ENCODE assay signal across 8 cellular contexts in genomic region chr16:8674413-8675022, GRCh38. TPM values are rescaled to one million over a fixed set of nuclear protein-coding genes. Genes with fewer than 3 reads are reported as not detected.
DNase-seq lines count a peak whose midpoint lies in the region; ATAC-seq and TF ChIP-seq lines count a peak whose summit lies in the region.

Gene ABAT (plus strand): TSS chr16:8674617. CDS start chr16:8735740, 61,123 bp downstream.

- no peak for TF ChIP-seq CTCF in activated CD8-positive, alpha-beta T cell treated with anti-CD3 and anti-CD28 coated beads for 36 hours (IDR thresholded peaks at IDR 0.05)

- peaks cover 1% of the 10 kb centered on the region for H3K9me3 Mint-ChIP-seq in activated CD8-positive, alpha-beta T cell treated with anti-CD3 and anti-CD28 coated beads for 36 hours

- DNase-seq in C1 segment of cervical spinal cord (lab: John Stamatoyannopoulos, UW) (peak; percentile 60 to 96 (median 88)), GM19240 (ENCODE audit: insufficient read length, low spot score) (peak; percentile 92), NCI-H69 (lab: John Stamatoyannopoulos, UW) (peak; percentile 93), ecto neural progenitor cell (ENCODE audit: low spot score) (peak; percentile 94), lung microvascular endothelial cell (ENCODE audit: low read depth in 2 of 2) (peak; percentile 79 to 84)
- peak; percentile 88 for DNase-seq in activated CD8-positive, alpha-beta T cell treated with anti-CD3 and anti-CD28 coated beads for 36 hours
- DNase-seq in stimulated activated CD4-positive, alpha-beta T cell treated with anti-CD3 and anti-CD28 coated beads, TNF-alpha, amount 100 ng/mL, for 4 hours (ENCODE audit: low read depth in 3 of 3) = peak; percentile 73 to 75 (median 74)

- no peaks in the 10 kb centered on the region for H3K27me3 Mint-ChIP-seq in activated CD8-positive, alpha-beta T cell treated with anti-CD3 and anti-CD28 coated beads for 36 hours

- ATAC-seq in HG03439 (IDR thresholded peaks at IDR 0.05; ENCODE audit: unreplicated experiment) = peak; percentile 99
- ATAC-seq in activated CD8-positive, alpha-beta T cell treated with anti-CD3 and anti-CD28 coated beads for 36 hours = peak; percentile 93

- POLR2A ChIA-PET in activated CD8-positive, alpha-beta T cell treated with anti-CD3 and anti-CD28 coated beads for 36 hours (lab: Charles Lee) = interaction anchor here (0.5 to 1.7 kb wide), 5 partner anchors 10 to 32 kb away, joined by 3 to 4 read pairs (median 3); no protein-coding TSS in a partner anchor

- peak within 1 kb of the TSS; percentile 78 for H3K4me3 Mint-ChIP-seq in activated CD8-positive, alpha-beta T cell treated with anti-CD3 and anti-CD28 coated beads for 36 hours

- H3K27ac Mint-ChIP-seq in activated CD8-positive, alpha-beta T cell treated with anti-CD3 and anti-CD28 coated beads for 36 hours = peak within 1 kb of the TSS; percentile 81

- H3K4me1 Mint-ChIP-seq in activated CD8-positive, alpha-beta T cell treated with anti-CD3 and anti-CD28 coated beads for 36 hours (ENCODE audit: low read depth) = peaks cover 14% of the 10 kb centered on the region

- CTCF ChIA-PET in activated CD8-positive, alpha-beta T cell treated with anti-CD3 and anti-CD28 coated beads for 36 hours (lab: Charles Lee) = interaction anchor here (1.0 to 1.5 kb wide), 2 partner anchors 53 to 107 kb away, joined by 3 to 4 read pairs; partner anchors contain the start of gene METTL22

- intact Hi-C loops in activated CD8-positive, alpha-beta T cell treated with anti-CD3 and anti-CD28 coated beads for 36 hours (cut with micrococcal nuclease) = no loop called here

- H3K36me3 Mint-ChIP-seq in activated CD8-positive, alpha-beta T cell treated with anti-CD3 and anti-CD28 coated beads for 36 hours (ENCODE audit: low read depth) = peaks cover 3% of the 10 kb centered on the region

RNA-seq across cellular contexts. Expression of gene ABAT, which starts in this region (rescaled TPM):
- 1 to 10 TPM; 5.1 TPM for total RNA-seq in activated CD8-positive, alpha-beta T cell treated with anti-CD3 and anti-CD28 coated beads for 36 hours
- total RNA-seq in lung microvascular endothelial cell = 1.1 and 1.6 TPM in 2 replicates

Comparison
In these comparisons a context has a peak if more than half of its experiments do, and no peak if none do; other contexts are left out.
1. Peak in every context shown above with its lines: DNase-seq and ATAC-seq.